Comparison of ENCODE assay signal across 8 cellular contexts in genomic region chr6:43228951-43229802, GRCh38. TPM values are rescaled to one million over a fixed set of nuclear protein-coding genes. Genes with fewer than 3 reads are reported as not detected.
A peak's percentile ranks its signal among the peaks of the same experiment; 100 is the strongest.
DNase-seq lines count a peak whose midpoint lies in the region; TF ChIP-seq lines count a peak whose summit lies in the region.

Gene DNPH1 (minus strand): TSS chr6:43229481. CDS start chr6:43229456, 25 bp downstream.

- DNase-seq in DMS114 treated with DMSO at 0.1 percent for 48 hours (lab: John Stamatoyannopoulos, UW; ENCODE audit: unreplicated experiment) (peak; percentile 55), GM20000 (ENCODE audit: low spot score) (peak; percentile 91), HuH-7 (ENCODE audit: low spot score) (peak; percentile 81), SK-N-MC (ENCODE audit: low read depth, low spot score) (no peak), glutamatergic neuron (peak; percentile 86), osteoblast (ENCODE audit: insufficient read length, low spot score, missing footprints) (peak; percentile 99), testis (peak; percentile 83)

- H3K4me3 Mint-ChIP-seq in activated naive CD4-positive, alpha-beta T cell treated with anti-CD3 and anti-CD28 coated beads, Interleukin-2, amount 50 U/mL, for 24 hours: peak within 1 kb of the TSS; percentile 92
- H3K4me3 Mint-ChIP-seq in glutamatergic neuron (ENCODE audit: unreplicated experiment): peak within 1 kb of the TSS; percentile 81

- H3K4me2 ChIP-seq in osteoblast (ENCODE audit: insufficient read depth, low read length): peak within 1 kb of the TSS; percentile 92

- H4K20me1 ChIP-seq in osteoblast (ENCODE audit: insufficient read depth, low read length): no peaks in the 10 kb centered on the region

- H3K4me3 ChIP-seq in SK-N-MC (peak within 1 kb of the TSS; percentile 87), osteoblast (ENCODE audit: insufficient read depth, low read length) (peak within 1 kb of the TSS; percentile 78), testis (peak within 1 kb of the TSS; percentile 55 to 60)

- intact Hi-C loops in testis (cut with DNase I; ENCODE audit: low total_unique reads): no loop called here

- no peaks in the 10 kb centered on the region for H3K9me3 Mint-ChIP-seq in activated naive CD4-positive, alpha-beta T cell treated with anti-CD3 and anti-CD28 coated beads, Interleukin-2, amount 50 U/mL, for 24 hours
- peaks cover 6% of the 10 kb centered on the region for H3K9me3 Mint-ChIP-seq in glutamatergic neuron (ENCODE audit: unreplicated experiment)

- no peaks in the 10 kb centered on the region for H3K4me1 ChIP-seq in osteoblast (ENCODE audit: insufficient read depth, low read length)
- peaks cover 5% of the 10 kb centered on the region for H3K4me1 ChIP-seq in testis

- H2AFZ ChIP-seq in osteoblast (ENCODE audit: low read length): peak within 1 kb of the TSS; percentile 93

- H3K27me3 Mint-ChIP-seq in activated naive CD4-positive, alpha-beta T cell treated with anti-CD3 and anti-CD28 coated beads, Interleukin-2, amount 50 U/mL, for 24 hours: no peaks in the 10 kb centered on the region
- H3K27me3 Mint-ChIP-seq in glutamatergic neuron (ENCODE audit: unreplicated experiment): peaks cover 18% of the 10 kb centered on the region

- TF ChIP-seq CTCF in GM20000 (IDR thresholded peaks at IDR 0.05; ENCODE audit: extremely low read depth, missing control alignments): peak; percentile 96
- TF ChIP-seq CTCF in glutamatergic neuron (IDR thresholded peaks at IDR 0.05; ENCODE audit: partially characterized antibody, unreplicated experiment): peak; percentile 95
- peak; percentile 64 for TF ChIP-seq CTCF in osteoblast (IDR thresholded peaks at IDR 0.05; ENCODE audit: extremely low read depth, low read depth, low read length)
- TF ChIP-seq CTCF in testis (IDR thresholded peaks at IDR 0.05): peak; percentile 88 to 94 (median 91)

- peaks cover 42% of the 10 kb centered on the region for H3K4me1 Mint-ChIP-seq in activated naive CD4-positive, alpha-beta T cell treated with anti-CD3 and anti-CD28 coated beads, Interleukin-2, amount 50 U/mL, for 24 hours
- H3K4me1 Mint-ChIP-seq in glutamatergic neuron (ENCODE audit: low read depth, unreplicated experiment): no peaks in the 10 kb centered on the region

- peak within 1 kb of the TSS; percentile 95 for H3K27ac Mint-ChIP-seq in activated naive CD4-positive, alpha-beta T cell treated with anti-CD3 and anti-CD28 coated beads, Interleukin-2, amount 50 U/mL, for 24 hours
- H3K27ac Mint-ChIP-seq in glutamatergic neuron (ENCODE audit: unreplicated experiment): no peak within 1 kb of the TSS

- H3K36me3 ChIP-seq in SK-N-MC (ENCODE audit: insufficient read depth, low read length): peaks cover 6% of the 10 kb centered on the region; the same call in 1 of the 2 replicates
- H3K36me3 ChIP-seq in osteoblast (ENCODE audit: insufficient read depth, low read length): no peaks in the 10 kb centered on the region
- no peaks in the 10 kb centered on the region for H3K36me3 ChIP-seq in testis (ENCODE audit: low read depth, missing control alignments)

- TF ChIP-seq POLR2A in testis (IDR thresholded peaks at IDR 0.05): no peak

- H3K27me3 ChIP-seq in osteoblast (ENCODE audit: insufficient read depth, low read length) (peaks cover 19% of the 10 kb centered on the region), testis (no peaks in the 10 kb centered on the region)

- peaks cover 6% of the 10 kb centered on the region for H3K36me3 Mint-ChIP-seq in activated naive CD4-positive, alpha-beta T cell treated with anti-CD3 and anti-CD28 coated beads, Interleukin-2, amount 50 U/mL, for 24 hours
- peaks cover 5% of the 10 kb centered on the region for H3K36me3 Mint-ChIP-seq in glutamatergic neuron (ENCODE audit: unreplicated experiment)

- H3K27ac ChIP-seq in SK-N-MC: no peak within 1 kb of the TSS
- no peak within 1 kb of the TSS for H3K27ac ChIP-seq in osteoblast (ENCODE audit: low read depth, low read length)
- H3K27ac ChIP-seq in testis: peak within 1 kb of the TSS; percentile 22 to 31

- H3K9ac ChIP-seq in SK-N-MC (ENCODE audit: insufficient read length): peak within 1 kb of the TSS; percentile 88

- no peaks in the 10 kb centered on the region for H3K9me3 ChIP-seq in SK-N-MC (ENCODE audit: low read depth, low read length)
- H3K9me3 ChIP-seq in osteoblast (ENCODE audit: low read depth, low read length): no peaks in the 10 kb centered on the region
- H3K9me3 ChIP-seq in testis: no peaks in the 10 kb centered on the region

- 2% methylated on average over 56 to 78 of the region's 82 CpGs for WGBS in testis, 2 donors

- no peaks in the 10 kb centered on the region for H3K79me2 ChIP-seq in osteoblast (ENCODE audit: insufficient read depth, low read length)

RNA-seq across cellular contexts. Expression of gene DNPH1, which starts in this region (rescaled TPM):
- total RNA-seq in glutamatergic neuron (ENCODE audit: unreplicated experiment): 3.5 TPM
- 32.9 and 33.3 TPM in 2 replicates for total RNA-seq in osteoblast
- total RNA-seq in testis: 10 to 100 TPM; 21.8 TPM
- 19.3 TPM for polyA plus RNA-seq in testis (ENCODE audit: insufficient read depth, low read depth, low replicate concordance)

Comparison
In these comparisons a context has a peak if more than half of its experiments do, and no peak if none do; other contexts are left out.
1. H3K27ac ChIP-seq: peak in testis (2 of 2); none in SK-N-MC (single experiment) and osteoblast (single experiment).
2. Peak in every context shown above with its lines, with median percentiles within 50 percentile points of each other: CTCF ChIP-seq and H3K4me3 ChIP-seq.